ENCODE assay signal across 9 cellular contexts in genomic region chr10:80460399-80461207, GRCh38. TPM values are rescaled to one million over a fixed set of nuclear protein-coding genes. Genes with fewer than 3 reads are reported as not detected.
DNase-seq lines count a peak whose midpoint lies in the region; ATAC-seq, FAIRE-seq and TF ChIP-seq lines count a peak whose summit lies in the region.
"Had no signal": no experiment of that assay in that cellular context is flagged by ENCODE, and none has a peak within 500 bp of the region (broad histone marks: within the 10 kb centered on the region; RNA-seq: fewer than 3 reads in every experiment).

No MANE protein-coding gene starts in this region.

- H3K36me3 ChIP-seq in MG63 (no peaks in the 10 kb centered on the region), ascending aorta (no peaks in the 10 kb centered on the region), small intestine (ENCODE audit: control insufficient read depth in 2 of 2, insufficient read depth in 2 of 2, low read length in 2 of 2) (no peaks in the 10 kb centered on the region)

- FAIRE-seq in small intestine (lab: Jason Lieb, UNC): no peak

- no peak for TF ChIP-seq CTCF in ascending aorta (IDR thresholded peaks at IDR 0.05)

- H3K27me3 ChIP-seq in MG63 (no peaks in the 10 kb centered on the region), ascending aorta (no peaks in the 10 kb centered on the region), small intestine (ENCODE audit: control insufficient read depth in 2 of 2, insufficient read depth in 2 of 2, low read length in 2 of 2) (no peaks in the 10 kb centered on the region)

- no peaks in the 10 kb centered on the region for H3K9me3 ChIP-seq in MG63
- no peaks in the 10 kb centered on the region for H3K9me3 ChIP-seq in ascending aorta
- H3K9me3 ChIP-seq in small intestine (ENCODE audit: control insufficient read depth, low read depth): no peaks in the 10 kb centered on the region

- H3K4me3 ChIP-seq in MG63 (no peak overlapping the region), ascending aorta (peak overlapping the region in 1 of 2 donors; percentile 15), small intestine (ENCODE audit: low read depth in 1 of 2, low read length in 2 of 2) (no peak overlapping the region)

- 7 to 39% (median 18%) methylated on average over 6 of the region's 6 CpGs for WGBS in small intestine, 3 donors

- H3K4me1 ChIP-seq in ascending aorta (peaks cover 25 to 56% of the 10 kb centered on the region in 2 donors), small intestine (ENCODE audit: control insufficient read depth in 2 of 2, insufficient read depth in 1 of 2, low read depth in 1 of 2, low read length in 1 of 2) (peaks cover 21 to 61% of the 10 kb centered on the region in 2 donors)

- intact Hi-C loops in ascending aorta (cut with DNase I): no loop called here

- peak; percentile 93 for DNase-seq in DMS153 (lab: John Stamatoyannopoulos, UW)
- peak; percentile 71 for DNase-seq in MG63
- no peak for DNase-seq in ascending aorta (ENCODE audit: low spot score in 2 of 2)
- peak; percentile 71 for DNase-seq in iPS-NIHi11 (ENCODE audit: low spot score)
- DNase-seq in small intestine: peak; percentile 92

- H3K27ac ChIP-seq in ascending aorta (peak overlapping the region; percentile 10 to 34), small intestine (ENCODE audit: low read depth in 1 of 2, low read length in 1 of 2) (peak overlapping the region; percentile 75 to 92)
- H3K27ac ChIP-seq: KMS-11 had no signal

- no peak for ATAC-seq in GM21360 (IDR thresholded peaks at IDR 0.05; ENCODE audit: unreplicated experiment)
- no peak for ATAC-seq in HG03139 (IDR thresholded peaks at IDR 0.05; ENCODE audit: unreplicated experiment)
- no peak for ATAC-seq in GM18498 (IDR thresholded peaks at IDR 0.05; ENCODE audit: unreplicated experiment)

RNA-seq across cellular contexts. Expression of gene TSPAN14, which starts 6.5 kb away (rescaled TPM):
- 6.6 and 10.0 TPM in 2 replicates for total RNA-seq in MG63 (2014; rRNA removed; shearing (Covaris generic); ENCODE audit: low replicate concordance)
- total RNA-seq in ascending aorta: 161 TPM
- polyA plus RNA-seq in small intestine: 10 to 100 TPM in 1 of 3 donors, 1 to 10 TPM in 2; 7.4 to 56.5 (median 8.4) TPM

RNA-seq across cellular contexts. Expression of gene PRXL2A, which starts 52.3 kb away (rescaled TPM):
- total RNA-seq in MG63 (2014; rRNA removed; shearing (Covaris generic); ENCODE audit: low replicate concordance): 1.4 and 2.6 TPM in 2 replicates
- total RNA-seq in ascending aorta: 22.7 TPM
- 10 to 100 TPM; 40.9 to 58.6 (median 55.2) TPM for polyA plus RNA-seq in small intestine

Comparison
In these comparisons a context has a peak if more than half of its experiments do, and no peak if none do; other contexts are left out.
1. DNase-seq: peak in DMS153 (single experiment), MG63 (single experiment), iPS-NIHi11 (single experiment) and small intestine (single experiment); none in ascending aorta (0 of 2).
2. RNA of gene TSPAN14, which starts 6.5 kb away (total RNA-seq): 161 TPM in ascending aorta (single experiment); 6.6 to 10.0 TPM in MG63; every median in the first group is over 10 times any median in the second.